ENCODE assay signal across 1 cellular context in the genomic region with DNA sequence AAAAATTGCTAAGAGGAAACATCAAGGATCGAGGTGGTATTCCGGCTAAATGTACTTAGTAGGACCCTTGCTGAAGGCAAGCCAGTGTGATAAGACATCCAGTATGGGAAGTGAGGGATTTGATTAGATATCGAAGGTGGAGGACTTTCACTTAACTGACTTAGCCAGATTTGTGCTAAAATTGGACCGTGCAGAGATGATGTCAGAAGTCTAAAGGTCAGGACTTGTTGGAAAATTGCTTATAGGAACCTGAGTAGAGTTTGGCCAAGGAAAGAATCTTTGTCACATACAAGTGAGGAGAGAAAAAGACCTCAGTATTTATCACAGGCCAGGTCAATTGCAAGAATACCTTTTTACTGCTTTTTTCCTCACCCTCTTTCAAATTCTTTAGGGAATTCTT.
TF ChIP-seq lines count a peak whose summit lies in the region.

No MANE protein-coding gene starts in this region.

TF ChIP-seq in liver, 16 proteins besides CTCF, POLR2A, EP300 and RAD21 (continued from another document):
- TF ChIP-seq, protein P1, sequence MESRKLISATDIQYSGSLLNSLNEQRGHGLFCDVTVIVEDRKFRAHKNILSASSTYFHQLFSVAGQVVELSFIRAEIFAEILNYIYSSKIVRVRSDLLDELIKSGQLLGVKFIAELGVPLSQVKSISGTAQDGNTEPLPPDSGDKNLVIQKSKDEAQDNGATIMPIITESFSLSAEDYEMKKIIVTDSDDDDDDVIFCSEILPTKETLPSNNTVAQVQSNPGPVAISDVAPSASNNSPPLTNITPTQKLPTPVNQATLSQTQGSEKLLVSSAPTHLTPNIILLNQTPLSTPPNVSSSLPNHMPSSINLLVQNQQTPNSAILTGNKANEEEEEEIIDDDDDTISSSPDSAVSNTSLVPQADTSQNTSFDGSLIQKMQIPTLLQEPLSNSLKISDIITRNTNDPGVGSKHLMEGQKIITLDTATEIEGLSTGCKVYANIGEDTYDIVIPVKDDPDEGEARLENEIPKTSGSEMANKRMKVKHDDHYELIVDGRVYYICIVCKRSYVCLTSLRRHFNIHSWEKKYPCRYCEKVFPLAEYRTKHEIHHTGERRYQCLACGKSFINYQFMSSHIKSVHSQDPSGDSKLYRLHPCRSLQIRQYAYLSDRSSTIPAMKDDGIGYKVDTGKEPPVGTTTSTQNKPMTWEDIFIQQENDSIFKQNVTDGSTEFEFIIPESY (IDR thresholded peaks at IDR 0.05) = peak; percentile 61
